Comparison of ENCODE assay signal across 1 cellular context in genomic region chr1:206459703-206460102, GRCh38.
TF ChIP-seq lines count a peak whose summit lies in the region.

No MANE protein-coding gene starts in this region.

TF ChIP-seq in WTC11, 78 proteins besides CTCF, POLR2A, EP300 and RAD21 (continued from another document):
- TF ChIP-seq, protein P1, sequence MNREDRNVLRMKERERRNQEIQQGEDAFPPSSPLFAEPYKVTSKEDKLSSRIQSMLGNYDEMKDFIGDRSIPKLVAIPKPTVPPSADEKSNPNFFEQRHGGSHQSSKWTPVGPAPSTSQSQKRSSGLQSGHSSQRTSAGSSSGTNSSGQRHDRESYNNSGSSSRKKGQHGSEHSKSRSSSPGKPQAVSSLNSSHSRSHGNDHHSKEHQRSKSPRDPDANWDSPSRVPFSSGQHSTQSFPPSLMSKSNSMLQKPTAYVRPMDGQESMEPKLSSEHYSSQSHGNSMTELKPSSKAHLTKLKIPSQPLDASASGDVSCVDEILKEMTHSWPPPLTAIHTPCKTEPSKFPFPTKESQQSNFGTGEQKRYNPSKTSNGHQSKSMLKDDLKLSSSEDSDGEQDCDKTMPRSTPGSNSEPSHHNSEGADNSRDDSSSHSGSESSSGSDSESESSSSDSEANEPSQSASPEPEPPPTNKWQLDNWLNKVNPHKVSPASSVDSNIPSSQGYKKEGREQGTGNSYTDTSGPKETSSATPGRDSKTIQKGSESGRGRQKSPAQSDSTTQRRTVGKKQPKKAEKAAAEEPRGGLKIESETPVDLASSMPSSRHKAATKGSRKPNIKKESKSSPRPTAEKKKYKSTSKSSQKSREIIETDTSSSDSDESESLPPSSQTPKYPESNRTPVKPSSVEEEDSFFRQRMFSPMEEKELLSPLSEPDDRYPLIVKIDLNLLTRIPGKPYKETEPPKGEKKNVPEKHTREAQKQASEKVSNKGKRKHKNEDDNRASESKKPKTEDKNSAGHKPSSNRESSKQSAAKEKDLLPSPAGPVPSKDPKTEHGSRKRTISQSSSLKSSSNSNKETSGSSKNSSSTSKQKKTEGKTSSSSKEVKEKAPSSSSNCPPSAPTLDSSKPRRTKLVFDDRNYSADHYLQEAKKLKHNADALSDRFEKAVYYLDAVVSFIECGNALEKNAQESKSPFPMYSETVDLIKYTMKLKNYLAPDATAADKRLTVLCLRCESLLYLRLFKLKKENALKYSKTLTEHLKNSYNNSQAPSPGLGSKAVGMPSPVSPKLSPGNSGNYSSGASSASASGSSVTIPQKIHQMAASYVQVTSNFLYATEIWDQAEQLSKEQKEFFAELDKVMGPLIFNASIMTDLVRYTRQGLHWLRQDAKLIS (CRISPR knock-in tag; IDR thresholded peaks at IDR 0.05; ENCODE audit: borderline replicate concordance), result no peak
- TF ChIP-seq SOX15 (CRISPR knock-in tag; IDR thresholded peaks at IDR 0.05) (no peak), FOXP4 (CRISPR knock-in tag; IDR thresholded peaks at IDR 0.05) (no peak), GRHL2 (CRISPR knock-in tag; IDR thresholded peaks at IDR 0.05; ENCODE audit: insufficient replicate concordance, severe bottlenecking) (no peak), ZNF138 (CRISPR knock-in tag; conservative IDR thresholded peaks at IDR 0.05) (no peak), NFE2L1 (CRISPR knock-in tag; IDR thresholded peaks at IDR 0.05) (no peak), FOXP1 (CRISPR knock-in tag; IDR thresholded peaks at IDR 0.05; ENCODE audit: borderline replicate concordance) (no peak), TEAD4 (CRISPR knock-in tag; IDR thresholded peaks at IDR 0.05) (no peak), TP53 (CRISPR knock-in tag; IDR thresholded peaks at IDR 0.05) (no peak)
